ENCODE assay signal across 1 cellular context in genomic region chr12:124909831-124910560, GRCh38.
TF ChIP-seq lines count a peak whose summit lies in the region.

No MANE protein-coding gene starts in this region.

TF ChIP-seq in neural cell, 6 proteins besides CTCF, POLR2A, EP300 and RAD21 (continued from another document):
- TF ChIP-seq POLR2AphosphoS5 (IDR thresholded peaks at IDR 0.05) (no peak), REST (IDR thresholded peaks at IDR 0.05; ENCODE audit: borderline replicate concordance) (no peak), TAF1 (IDR thresholded peaks at IDR 0.05; ENCODE audit: low read depth) (no peak)
